ENCODE assay signal across 10 cellular contexts in genomic region chr2:188984126-188984525, GRCh38. TPM values are rescaled to one million over a fixed set of nuclear protein-coding genes. Genes with fewer than 3 reads are reported as not detected.
DNase-seq lines count a peak whose midpoint lies in the region; ATAC-seq and TF ChIP-seq lines count a peak whose summit lies in the region.
"Had no signal": no experiment of that assay in that cellular context is flagged by ENCODE, and none has a peak within 500 bp of the region (broad histone marks: within the 10 kb centered on the region; RNA-seq: fewer than 3 reads in every experiment).

No MANE protein-coding gene starts in this region.

- H2AFZ ChIP-seq in osteoblast (ENCODE audit: low read length): no peak overlapping the region

- H3K4me3 ChIP-seq in epithelial cell of proximal tubule (ENCODE audit: low read depth, low read length): no peak overlapping the region
- no peak overlapping the region for H3K4me3 ChIP-seq in osteoblast (ENCODE audit: insufficient read depth, low read length)

- peak; percentile 60 for TF ChIP-seq CTCF in epithelial cell of proximal tubule (conservative IDR thresholded peaks at IDR 0.05; ENCODE audit: low read depth, low read length)
- peak; percentile 59 for TF ChIP-seq CTCF in osteoblast (IDR thresholded peaks at IDR 0.05; ENCODE audit: extremely low read depth, low read depth, low read length)

- H3K79me2 ChIP-seq in osteoblast (ENCODE audit: insufficient read depth, low read length): peaks cover 41% of the 10 kb centered on the region

- no peaks in the 10 kb centered on the region for H4K20me1 ChIP-seq in osteoblast (ENCODE audit: insufficient read depth, low read length)

- DNase-seq in AG20443 (ENCODE audit: low spot score) (peak; percentile 25), NCI-H69 (lab: John Stamatoyannopoulos, UW) (peak; percentile 4), epithelial cell of proximal tubule (ENCODE audit: low read depth) (peak; percentile 23), osteoblast (ENCODE audit: insufficient read length, low spot score, missing footprints) (no peak), NCI-H2029 treated with DMSO at 0.1 percent for 48 hours (lab: John Stamatoyannopoulos, UW) (no peak)
- DNase-seq: activated CD4-positive, CD25-positive, alpha-beta regulatory T cell treated with anti-CD3 and anti-CD28 coated beads, Interleukin-2, amount 50 U/mL, for 72 hours; stimulated activated CD4-positive, alpha-beta T cell treated with anti-CD3 and anti-CD28 coated beads, Interleukin-15, amount 100 ng/mL, for 24 hours had no signal

- H3K4me2 ChIP-seq in osteoblast (ENCODE audit: insufficient read depth, low read length): peak overlapping the region; percentile 66

- no peaks in the 10 kb centered on the region for H3K27me3 ChIP-seq in osteoblast (ENCODE audit: insufficient read depth, low read length)

- H3K36me3 ChIP-seq in osteoblast (ENCODE audit: insufficient read depth, low read length): peaks cover 45% of the 10 kb centered on the region

- H3K9me3 ChIP-seq in osteoblast (ENCODE audit: low read depth, low read length): no peaks in the 10 kb centered on the region

- peaks cover 61% of the 10 kb centered on the region for H3K4me1 ChIP-seq in osteoblast (ENCODE audit: insufficient read depth, low read length)

- H3K27ac ChIP-seq in osteoblast (ENCODE audit: low read depth, low read length): peak overlapping the region; percentile 93

- no peak for ATAC-seq in GM18517 (IDR thresholded peaks at IDR 0.05; ENCODE audit: unreplicated experiment)
- no peak for ATAC-seq in HG02981 (IDR thresholded peaks at IDR 0.05; ENCODE audit: unreplicated experiment)
- no peak for ATAC-seq in HG03469 (IDR thresholded peaks at IDR 0.05; ENCODE audit: unreplicated experiment)

RNA-seq across cellular contexts. Expression of gene COL3A1, which starts 10.0 kb away (rescaled TPM):
- total RNA-seq in epithelial cell of proximal tubule (1.1 and 12.5 TPM in 2 replicates), osteoblast (3,160 and 5,672 TPM in 2 replicates)

Comparison
In these comparisons a context has a peak if more than half of its experiments do, and no peak if none do; other contexts are left out.
1. DNase-seq: peak in AG20443 (single experiment), NCI-H69 (single experiment) and epithelial cell of proximal tubule (single experiment); none in osteoblast (single experiment) and NCI-H2029 treated with DMSO at 0.1 percent for 48 hours (single experiment).
2. RNA of gene COL3A1, which starts 10.0 kb away (total RNA-seq): 3,160 to 5,672 TPM in osteoblast; 1.1 to 12.5 TPM in epithelial cell of proximal tubule; every median in the first group is over 100 times any median in the second.